ENCODE assay signal across 14 cellular contexts in genomic region chr15:64620991-64621495, GRCh38.
DNase-seq lines count a peak whose midpoint lies in the region; ATAC-seq and TF ChIP-seq lines count a peak whose summit lies in the region.
"Had no signal": no experiment of that assay in that cellular context is flagged by ENCODE, and none has a peak within 500 bp of the region (broad histone marks: within the 10 kb centered on the region; RNA-seq: fewer than 3 reads in every experiment).

No MANE protein-coding gene starts in this region.

- intact Hi-C loops in CD14-positive monocyte (cut with micrococcal nuclease), result no loop called here
- intact Hi-C loops in CD8-positive, alpha-beta T cell (cut with DNase I, micrococcal nuclease), result loop anchor here in 1 of 2 experiments (5.0 kb wide), 1 partner anchor 34 kb away; no protein-coding TSS in a partner anchor

- H3K9me3 Mint-ChIP-seq in CD14-positive monocyte, result no peaks in the 10 kb centered on the region
- H3K9me3 Mint-ChIP-seq in CD8-positive, alpha-beta T cell, result no peaks in the 10 kb centered on the region
- H3K9me3 Mint-ChIP-seq in activated CD8-positive, alpha-beta T cell treated with anti-CD3 and anti-CD28 coated beads, Interleukin-2, amount 10 ng/mL, durations not matched to agents 7 days and 5 days (ENCODE audit: insufficient read depth), result no peaks in the 10 kb centered on the region
- no peaks in the 10 kb centered on the region for H3K9me3 Mint-ChIP-seq in memory B cell
- H3K9me3 Mint-ChIP-seq: neural progenitor cell had no signal

- no peaks in the 10 kb centered on the region for H3K27me3 ChIP-seq in CD8-positive, alpha-beta T cell (ENCODE audit: insufficient read depth, low read length)
- H3K27me3 ChIP-seq: neural progenitor cell had no signal

- POLR2A ChIA-PET in CD8-positive, alpha-beta T cell (lab: Charles Lee), result interaction anchor here (0.7 to 1.5 kb wide), 4 partner anchors 25 to 161 kb away, joined by 3 to 5 read pairs (median 3); no protein-coding TSS in a partner anchor
- POLR2A ChIA-PET in activated CD8-positive, alpha-beta T cell treated with anti-CD3 and anti-CD28 coated beads, Interleukin-2, amount 10 ng/mL, durations not matched to agents 7 days and 5 days (lab: Charles Lee), result interaction anchor here (1.0 kb wide), 1 partner anchor 13 kb away, joined by 4 read pairs; no protein-coding TSS in a partner anchor
- POLR2A ChIA-PET in RWPE1 (lab: Yijun Ruan, JAX; ENCODE audit: low non-redundant PET), result no interaction called here

- H3K36me3 ChIP-seq in CD8-positive, alpha-beta T cell (ENCODE audit: insufficient read depth, low read length), result no peaks in the 10 kb centered on the region
- H3K36me3 ChIP-seq: neural progenitor cell had no signal

- no peak for ATAC-seq in CD8-positive, alpha-beta T cell
- ATAC-seq in activated CD8-positive, alpha-beta T cell treated with anti-CD3 and anti-CD28 coated beads, Interleukin-2, amount 10 ng/mL, durations not matched to agents 7 days and 5 days, result no peak
- ATAC-seq in memory B cell (ENCODE audit: low read depth) (no peak), HG03571 (IDR thresholded peaks at IDR 0.05; ENCODE audit: unreplicated experiment) (no peak)

- no peak overlapping the region for H3K27ac ChIP-seq in CD8-positive, alpha-beta T cell (ENCODE audit: low read depth, low read length)
- no peak overlapping the region for H3K27ac ChIP-seq in RWPE1
- H3K27ac ChIP-seq: lower lobe of right lung, neural progenitor cell, thoracic aorta had no signal

- no peak overlapping the region for H3K4me3 ChIP-seq in CD8-positive, alpha-beta T cell (ENCODE audit: low read depth, low read length)
- H3K4me3 ChIP-seq: lower lobe of right lung, neural progenitor cell, thoracic aorta had no signal

- H3K27me3 Mint-ChIP-seq in CD14-positive monocyte (ENCODE audit: low read depth in 3 of 3) (no peaks in the 10 kb centered on the region), memory B cell (no peaks in the 10 kb centered on the region)
- no peaks in the 10 kb centered on the region for H3K27me3 Mint-ChIP-seq in CD8-positive, alpha-beta T cell (ENCODE audit: low read depth)
- H3K27me3 Mint-ChIP-seq in activated CD8-positive, alpha-beta T cell treated with anti-CD3 and anti-CD28 coated beads, Interleukin-2, amount 10 ng/mL, durations not matched to agents 7 days and 5 days (ENCODE audit: low read depth), result no peaks in the 10 kb centered on the region

- H3K9me3 ChIP-seq in CD8-positive, alpha-beta T cell (ENCODE audit: low read length), result no peaks in the 10 kb centered on the region
- H3K9me3 ChIP-seq: lower lobe of right lung, thoracic aorta had no signal

- H3K4me1 ChIP-seq in CD8-positive, alpha-beta T cell (ENCODE audit: insufficient read depth, low read length), result peaks cover 86% of the 10 kb centered on the region

- DNase-seq in CD14-positive monocyte (ENCODE audit: low spot score) (no peak), memory B cell (ENCODE audit: low spot score in 2 of 2) (no peak), RWPE1 (ENCODE audit: low spot score) (no peak), SHP77 (lab: John Stamatoyannopoulos, UW) (no peak)
- DNase-seq in CD8-positive, alpha-beta T cell, result no peak
- DNase-seq in activated CD8-positive, alpha-beta T cell treated with anti-CD3 and anti-CD28 coated beads, Interleukin-2, amount 10 ng/mL, durations not matched to agents 7 days and 5 days, result no peak
- DNase-seq: activated CD4-positive, CD25-positive, alpha-beta regulatory T cell treated with anti-CD3 and anti-CD28 coated beads, Interleukin-2, amount 50 U/mL, for 72 hours; cortex of kidney; lower lobe of right lung; NCI-H1694 treated with DMSO at 0.1 percent for 48 hours; NCI-H526 had no signal

- CTCF ChIA-PET in CD8-positive, alpha-beta T cell (lab: Charles Lee), result interaction anchor here (0.7 to 1.1 kb wide), 3 partner anchors 32 to 408 kb away, joined by 3 read pairs; no protein-coding TSS in a partner anchor
- CTCF ChIA-PET in activated CD8-positive, alpha-beta T cell treated with anti-CD3 and anti-CD28 coated beads, Interleukin-2, amount 10 ng/mL, durations not matched to agents 7 days and 5 days (lab: Charles Lee), result interaction anchor here (1.6 to 1.7 kb wide), 2 partner anchors 14 to 32 kb away, joined by 4 to 6 read pairs; no protein-coding TSS in a partner anchor
- CTCF ChIA-PET in RWPE1 (lab: Yijun Ruan, JAX), result no interaction called here

- TF ChIP-seq CTCF in CD14-positive monocyte (IDR thresholded peaks at IDR 0.05) (no peak), RWPE1 (conservative IDR thresholded peaks at IDR 0.05; ENCODE audit: low read depth) (no peak)
- no peak for TF ChIP-seq CTCF in CD8-positive, alpha-beta T cell (IDR thresholded peaks at IDR 0.05)

- peak overlapping the region in 4 of 7 donors; percentile 59 to 76 (median 66) for H3K27ac Mint-ChIP-seq in CD14-positive monocyte
- peak overlapping the region; percentile 91 for H3K27ac Mint-ChIP-seq in CD8-positive, alpha-beta T cell
- peak overlapping the region; percentile 95 for H3K27ac Mint-ChIP-seq in activated CD8-positive, alpha-beta T cell treated with anti-CD3 and anti-CD28 coated beads, Interleukin-2, amount 10 ng/mL, durations not matched to agents 7 days and 5 days
- peak overlapping the region; percentile 22 for H3K27ac Mint-ChIP-seq in memory B cell
- H3K27ac Mint-ChIP-seq: neural progenitor cell had no signal

- peaks cover 40% of the 10 kb centered on the region for H3K4me1 Mint-ChIP-seq in CD14-positive monocyte
- H3K4me1 Mint-ChIP-seq in CD8-positive, alpha-beta T cell (ENCODE audit: low read depth), result peaks cover 86% of the 10 kb centered on the region
- H3K4me1 Mint-ChIP-seq in activated CD8-positive, alpha-beta T cell treated with anti-CD3 and anti-CD28 coated beads, Interleukin-2, amount 10 ng/mL, durations not matched to agents 7 days and 5 days (ENCODE audit: low read depth), result peaks cover 83% of the 10 kb centered on the region
- H3K4me1 Mint-ChIP-seq in memory B cell, result peaks cover 47% of the 10 kb centered on the region

- H3K36me3 Mint-ChIP-seq in CD14-positive monocyte (peaks cover 24 to 31% of the 10 kb centered on the region in 2 donors), memory B cell (peaks cover under 1% of the 10 kb centered on the region)
- peaks cover 2% of the 10 kb centered on the region for H3K36me3 Mint-ChIP-seq in CD8-positive, alpha-beta T cell
- peaks cover 18% of the 10 kb centered on the region for H3K36me3 Mint-ChIP-seq in activated CD8-positive, alpha-beta T cell treated with anti-CD3 and anti-CD28 coated beads, Interleukin-2, amount 10 ng/mL, durations not matched to agents 7 days and 5 days (ENCODE audit: low read depth)

- H3K4me3 Mint-ChIP-seq in CD14-positive monocyte, result no peak overlapping the region
- H3K4me3 Mint-ChIP-seq in CD8-positive, alpha-beta T cell, result no peak overlapping the region
- no peak overlapping the region for H3K4me3 Mint-ChIP-seq in activated CD8-positive, alpha-beta T cell treated with anti-CD3 and anti-CD28 coated beads, Interleukin-2, amount 10 ng/mL, durations not matched to agents 7 days and 5 days
- no peak overlapping the region for H3K4me3 Mint-ChIP-seq in memory B cell
- H3K4me3 Mint-ChIP-seq: neural progenitor cell had no signal

Comparison
In these comparisons a context has a peak if more than half of its experiments do, and no peak if none do; other contexts are left out.
1. H3K27ac Mint-ChIP-seq: peak in every context shown above with its lines; median percentile 95 in activated CD8-positive, alpha-beta T cell treated with anti-CD3 and anti-CD28 coated beads, Interleukin-2, amount 10 ng/mL, durations not matched to agents 7 days and 5 days; 91 in CD8-positive, alpha-beta T cell; 66 in CD14-positive monocyte; 22 in memory B cell.